In the genomic region with DNA sequence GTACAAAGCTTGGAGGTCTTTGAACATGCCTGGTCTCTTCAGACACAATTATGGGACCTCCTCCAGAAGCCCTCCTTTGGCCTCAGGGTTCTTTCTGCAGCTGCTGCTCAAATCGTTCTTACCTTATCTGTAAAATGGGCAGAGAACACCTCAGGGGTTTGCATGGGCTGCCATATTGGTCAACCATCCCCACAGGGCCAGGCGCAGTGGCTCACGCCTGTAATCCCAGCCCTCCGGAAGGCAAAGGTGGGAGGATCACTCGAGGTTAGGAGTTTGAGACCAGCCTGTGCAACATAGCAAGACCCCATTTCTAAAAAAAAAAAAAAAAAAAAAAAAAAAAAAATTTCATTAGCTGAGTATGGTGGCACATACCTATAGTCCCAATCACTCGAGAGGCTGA, we compare ENCODE assay signal across 26 cellular contexts. TPM values are rescaled to one million over a fixed set of nuclear protein-coding genes. Genes with fewer than 3 reads are reported as not detected.
A peak's percentile ranks its signal among the peaks of the same experiment; 100 is the strongest.
DNase-seq lines count a peak whose midpoint lies in the region; ATAC-seq, FAIRE-seq and TF ChIP-seq lines count a peak whose summit lies in the region.
"Had no signal": no experiment of that assay in that cellular context is flagged by ENCODE, and none has a peak within 500 bp of the region (broad histone marks: within the 10 kb centered on the region; RNA-seq: fewer than 3 reads in every experiment).

No MANE protein-coding gene starts in this region.

- H3K4me1 ChIP-seq in HepG2 (ENCODE audit: insufficient read depth, low read length): peaks cover 61% of the 10 kb centered on the region

- intact Hi-C loops in activated naive CD4-positive, alpha-beta T cell treated with anti-CD3 and anti-CD28 coated beads for 36 hours (cut with micrococcal nuclease): no loop called here
- intact Hi-C loops in HepG2 (cut with micrococcal nuclease; ENCODE audit: unreplicated experiment): no loop called here

- H3K9me3 ChIP-seq in HepG2 (ENCODE audit: low read length): no peaks in the 10 kb centered on the region

- H3K27ac Mint-ChIP-seq in activated naive CD4-positive, alpha-beta T cell treated with anti-CD3 and anti-CD28 coated beads for 36 hours: no peak overlapping the region
- H3K27ac Mint-ChIP-seq: B cell had no signal

- H3K36me3 ChIP-seq in HepG2 (replicated peaks in 1 of 2; ENCODE audit: control insufficient read depth in 1 of 2, insufficient read depth in 2 of 2, low read length in 2 of 2): no peaks in the 10 kb centered on the region

- no peak for TF ChIP-seq CTCF in HepG2 (CRISPR knock-in tag; IDR thresholded peaks at IDR 0.05)

- H3K27me3 ChIP-seq in HepG2 (ENCODE audit: control insufficient read depth in 1 of 2, insufficient read depth in 2 of 2, low read length in 2 of 2): no peaks in the 10 kb centered on the region

- 86% methylated on average over 6 of the region's 6 CpGs for WGBS in HepG2 (ENCODE audit: low lambda C conversion rate)

- no peaks in the 10 kb centered on the region for H3K27me3 Mint-ChIP-seq in activated naive CD4-positive, alpha-beta T cell treated with anti-CD3 and anti-CD28 coated beads for 36 hours (ENCODE audit: low read depth)
- H3K27me3 Mint-ChIP-seq: B cell had no signal

- no peak overlapping the region for H3K27ac ChIP-seq in HepG2 (ENCODE audit: extremely low read length, insufficient read depth, low read length)
- H3K27ac ChIP-seq: 22Rv1, C4-2B had no signal

- H2AFZ ChIP-seq in HepG2 (ENCODE audit: low read length): no peak overlapping the region

- ATAC-seq in HepG2: no peak

- TF ChIP-seq EP300 in HepG2 (IDR thresholded peaks at IDR 0.05; ENCODE audit: low read depth in 2 of 2, low read length in 2 of 2) (no peak), HepG2 (CRISPR knock-in tag; IDR thresholded peaks at IDR 0.05; ENCODE audit: borderline replicate concordance) (no peak)

- H3K4me3 Mint-ChIP-seq in activated naive CD4-positive, alpha-beta T cell treated with anti-CD3 and anti-CD28 coated beads for 36 hours: no peak overlapping the region
- H3K4me3 Mint-ChIP-seq: B cell had no signal

- H4K20me1 ChIP-seq in HepG2 (ENCODE audit: insufficient read depth, low read length): no peaks in the 10 kb centered on the region

- no peak overlapping the region for H3K9ac ChIP-seq in HepG2 (ENCODE audit: insufficient read depth, low read depth, low read length)

- no peaks in the 10 kb centered on the region for H3K79me2 ChIP-seq in HepG2 (ENCODE audit: insufficient read depth, low read length)

- no peaks in the 10 kb centered on the region for H3K9me3 Mint-ChIP-seq in activated naive CD4-positive, alpha-beta T cell treated with anti-CD3 and anti-CD28 coated beads for 36 hours

- peak; percentile 19 for DNase-seq in activated CD4-positive, CD25-positive, alpha-beta regulatory T cell treated with anti-CD3 and anti-CD28 coated beads, Interleukin-2, amount 50 U/mL, for 72 hours
- no peak for DNase-seq in activated CD4-positive, CD25-positive, alpha-beta regulatory T cell (lab: John Stamatoyannopoulos, UW)
- DNase-seq in activated naive CD4-positive, alpha-beta T cell treated with anti-CD3 and anti-CD28 coated beads for 36 hours: peak; percentile 3
- DNase-seq in activated naive CD4-positive, alpha-beta T cell (lab: John Stamatoyannopoulos, UW): no peak
- DNase-seq in HepG2 (ENCODE audit: low spot score) (no peak), NCI-H1930 (lab: John Stamatoyannopoulos, UW) (no peak), occipital lobe (lab: John Stamatoyannopoulos, UW) (no peak)
- DNase-seq: Calu3, DMS79 treated with DMSO at 0.1 percent for 48 hours, GF-D8, HCEC 1CT, Kasumi-1, MV-4-11, NCI-H1105, NCI-H1436 treated with DMSO at 0.1 percent for 48 hours, NCI-H187 treated with DMSO at 0.1 percent for 48 hours, NCI-H2107, NCI-H524, NCI-H774, SIG-M5 had no signal

- no peak for TF ChIP-seq RAD21 in HepG2 (CRISPR knock-in tag; IDR thresholded peaks at IDR 0.05)

- TF ChIP-seq POLR2A in HepG2 (IDR thresholded peaks at IDR 0.05; ENCODE audit: insufficient read depth in 1 of 2, low read depth in 2 of 2, low read length in 2 of 2): no peak

- in situ Hi-C loops in HepG2 (cut with HindIII; ENCODE audit: extremely low pct_ligation_motif_present, low pct_unique_long_range_greater_than_20kb): no loop called here

- peaks cover 79% of the 10 kb centered on the region for H3K4me1 Mint-ChIP-seq in activated naive CD4-positive, alpha-beta T cell treated with anti-CD3 and anti-CD28 coated beads for 36 hours (ENCODE audit: low read depth)

- no peak overlapping the region for H3K4me2 ChIP-seq in HepG2 (ENCODE audit: low read depth, low read length)

- H3K36me3 Mint-ChIP-seq in activated naive CD4-positive, alpha-beta T cell treated with anti-CD3 and anti-CD28 coated beads for 36 hours (ENCODE audit: low read depth): peaks cover 3% of the 10 kb centered on the region

- FAIRE-seq in HepG2 (lab: Jason Lieb, UNC): no peak
- FAIRE-seq: GM12891, H1, RCC 7860 had no signal

- H3K4me3 ChIP-seq in HepG2 (replicated peaks in 1 of 3; ENCODE audit: insufficient read depth in 1 of 3, low read depth in 2 of 3, low read length in 3 of 3): no peak overlapping the region

- no TSS peak for BruUV-seq in HepG2 (replicated peaks; lab: Mats Ljungman, UMichigan)

- POLR2A ChIA-PET in HepG2 (lab: Yijun Ruan, JAX): interaction anchor here (2.8 to 8.2 kb wide), 3 partner anchors 8 to 14 kb away, joined by 11 to 70 read pairs (median 15); no protein-coding TSS in a partner anchor

- CTCF ChIA-PET in activated naive CD4-positive, alpha-beta T cell treated with anti-CD3 and anti-CD28 coated beads for 36 hours (lab: Charles Lee): interaction anchor here (0.9 to 8.5 kb wide), 4 partner anchors 15 to 45 kb away, joined by 3 to 61 read pairs (median 12); no protein-coding TSS in a partner anchor
- CTCF ChIA-PET in HepG2 (lab: Yijun Ruan, JAX; ENCODE audit: low intra/inter-chr PET ratio, low total read pairs): interaction anchor here (0.9 kb wide), 1 partner anchor 46 kb away, joined by 3 read pairs; no protein-coding TSS in a partner anchor

TF ChIP-seq in HepG2, 621 proteins besides CTCF, POLR2A, EP300 and RAD21:
- TF ChIP-seq NFKBIZ (CRISPR knock-in tag; IDR thresholded peaks at IDR 0.05): no peak
- 0 out of 2 replicates have a peak, but pooled peaks have one; percentile 24 for TF ChIP-seq ZNF629 (CRISPR knock-in tag; conservative IDR thresholded peaks at IDR 0.05)
TF ChIP-seq in HepG2: peak in this region for 1.

RNA-seq across cellular contexts. Expression of gene TCF7, which starts 29.1 kb away (rescaled TPM):
- 10 to 100 TPM; 87.9 to 92.3 TPM for total RNA-seq in activated naive CD4-positive, alpha-beta T cell treated with anti-CD3 and anti-CD28 coated beads for 36 hours
- total RNA-seq in HepG2 (2016; rRNA removed; fragmentation: Illumina TruSeq; extraction: Trizol) (6.8 and 7.9 TPM in 2 replicates), occipital lobe (not detected)
- 5.3 and 5.4 TPM in 2 replicates for total RNA-seq in HepG2 (2016; cell fraction: cytosol; rRNA removed; fragmentation: Illumina TruSeq; extraction: Trizol; ENCODE audit: low read depth)
- 7.1 and 8.8 TPM in 2 replicates for total RNA-seq in HepG2 (2016; cell fraction: insoluble cytoplasmic fraction; rRNA removed; fragmentation: Illumina TruSeq; extraction: Trizol)
- total RNA-seq in HepG2 (2016; cell fraction: membrane; rRNA removed; fragmentation: Illumina TruSeq; extraction: Trizol): 15.7 and 15.8 TPM in 2 replicates
- total RNA-seq in HepG2 (2016; cell fraction: nucleus; rRNA removed; fragmentation: Illumina TruSeq; extraction: Trizol): 10.0 and 10.9 TPM in 2 replicates
- polyA plus RNA-seq in HepG2 (2011; rRNA removed): 6.3 and 9.0 TPM in 2 replicates
- polyA plus RNA-seq in HepG2 (2011; cell fraction: cytosol; rRNA removed): 4.8 and 5.8 TPM in 2 replicates
- polyA plus RNA-seq in HepG2 (2011; cell fraction: nucleus; rRNA removed): 7.5 and 7.7 TPM in 2 replicates
- 8.6 and 11.4 TPM in 2 replicates for polyA plus RNA-seq in HepG2 (2012)
- 21.6 and 22.8 TPM in 2 replicates for polyA plus RNA-seq in HepG2 (2016; cell fraction: cytosol; fragmentation: Illumina TruSeq; extraction: Trizol; ENCODE audit: low read depth)
- 21.8 and 29.7 TPM in 2 replicates for polyA plus RNA-seq in HepG2 (2016; cell fraction: insoluble cytoplasmic fraction; fragmentation: Illumina TruSeq; extraction: Trizol; ENCODE audit: low read depth)
- 44.0 and 50.2 TPM in 2 replicates for polyA plus RNA-seq in HepG2 (2016; cell fraction: membrane; fragmentation: Illumina TruSeq; extraction: Trizol; ENCODE audit: low read depth)
- polyA plus RNA-seq in HepG2 (2016; cell fraction: nucleus; fragmentation: Illumina TruSeq; extraction: Trizol; ENCODE audit: insufficient read depth, low read depth): 25.7 and 28.7 TPM in 2 replicates
- 0.19 and 20.5 TPM in 2 replicates for polyA minus RNA-seq in HepG2 (2011; rRNA and poly(A)+ RNA removed; ENCODE audit: low replicate concordance)
- polyA minus RNA-seq in HepG2 (2011; cell fraction: cytosol; rRNA and poly(A)+ RNA removed): 3.3 and 5.4 TPM in 2 replicates
- polyA minus RNA-seq in HepG2 (2011; cell fraction: nucleus; rRNA and poly(A)+ RNA removed): 15.2 and 18.2 TPM in 2 replicates

Comparison
In these comparisons a context has a peak if more than half of its experiments do, and no peak if none do; other contexts are left out.
1. DNase-seq: peak in activated CD4-positive, CD25-positive, alpha-beta regulatory T cell treated with anti-CD3 and anti-CD28 coated beads, Interleukin-2, amount 50 U/mL, for 72 hours (single experiment) and activated naive CD4-positive, alpha-beta T cell treated with anti-CD3 and anti-CD28 coated beads for 36 hours (single experiment); none in activated CD4-positive, CD25-positive, alpha-beta regulatory T cell (0 of 4), activated naive CD4-positive, alpha-beta T cell (0 of 4), HepG2 (single experiment), NCI-H1930 (0 of 2) and occipital lobe (single experiment).
2. RNA of gene TCF7, which starts 29.1 kb away (total RNA-seq): 87.9 to 92.3 TPM in activated naive CD4-positive, alpha-beta T cell treated with anti-CD3 and anti-CD28 coated beads for 36 hours; 5.3 to 15.8 TPM in HepG2 and not detected in occipital lobe (single experiment); every median in the first group is over 4 times any median in the second.